Comparison of ENCODE assay signal across 10 cellular contexts in the genomic region with DNA sequence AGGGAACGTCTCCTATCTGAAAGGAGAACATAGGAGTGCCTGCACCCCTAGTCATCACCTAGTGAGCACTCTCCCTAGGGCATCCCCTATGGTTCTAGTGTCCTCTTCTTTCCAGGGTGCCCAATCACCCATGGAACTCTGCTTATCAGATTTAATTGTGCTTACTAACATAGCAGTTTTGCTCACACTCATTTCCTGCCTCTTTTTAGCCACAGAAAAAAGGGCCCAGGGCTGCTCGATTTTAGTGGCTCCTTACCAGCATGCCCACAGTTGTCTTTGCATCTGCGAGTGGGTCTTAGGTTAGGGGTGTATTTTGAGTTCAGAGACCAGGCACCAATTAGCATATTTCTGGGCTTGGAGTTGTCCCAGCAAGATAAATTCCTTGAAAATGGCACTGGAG.
DNase-seq lines count a peak whose midpoint lies in the region; ATAC-seq, FAIRE-seq and TF ChIP-seq lines count a peak whose summit lies in the region.
"Had no signal": no experiment of that assay in that cellular context is flagged by ENCODE, and none has a peak within 500 bp of the region (broad histone marks: within the 10 kb centered on the region; RNA-seq: fewer than 3 reads in every experiment).

No MANE protein-coding gene starts in this region.

- H3K4me2 ChIP-seq in OCI-LY3 (ENCODE audit: low read length) = peak overlapping the region; percentile 96

- peak overlapping the region; percentile 92 to 97 (median 94) for H3K4me3 Mint-ChIP-seq in CD4-positive, CD25-positive, alpha-beta regulatory T cell
- H3K4me3 Mint-ChIP-seq in dendritic cell treated with granulocyte-macrophage colony-stimulating factor and Interleukin-4, amounts not matched to agents 40 ng/mL and 50 ng/mL, for 4 days = peak overlapping the region; percentile 50

- peak in 1 of 3 donors; percentile 43 for DNase-seq in CD4-positive, CD25-positive, alpha-beta regulatory T cell
- DNase-seq in GM19239 (ENCODE audit: insufficient read length, low spot score) (no peak), SJCRH30 (no peak), D721Med (ENCODE audit: insufficient read length, low spot score) (no peak)
- no peak for DNase-seq in stimulated activated CD4-positive, alpha-beta T cell treated with anti-CD3 and anti-CD28 coated beads, Interleukin-2, amount 100 ng/mL, for 24 hours
- DNase-seq: head of caudate nucleus, mesenchymal stem cell had no signal

- TF ChIP-seq CTCF in OCI-LY3 (IDR thresholded peaks at IDR 0.05; ENCODE audit: low read depth, low read length) (no peak), D721Med (IDR thresholded peaks at IDR 0.05; ENCODE audit: insufficient read depth, missing control alignments) (no peak)

- peaks cover 44% of the 10 kb centered on the region for H3K4me1 ChIP-seq in CD4-positive, CD25-positive, alpha-beta regulatory T cell (ENCODE audit: control insufficient read depth, insufficient read depth, low read length, poor library complexity, severe bottlenecking)
- H3K4me1 ChIP-seq in OCI-LY3 (ENCODE audit: low read length) (peaks cover 17% of the 10 kb centered on the region), SJCRH30 (no peaks in the 10 kb centered on the region)

- peak overlapping the region; percentile 98 for H3K9ac ChIP-seq in OCI-LY3 (ENCODE audit: low read length)

- peaks cover 8% of the 10 kb centered on the region for H3K36me3 Mint-ChIP-seq in CD4-positive, CD25-positive, alpha-beta regulatory T cell
- H3K36me3 Mint-ChIP-seq in dendritic cell treated with granulocyte-macrophage colony-stimulating factor and Interleukin-4, amounts not matched to agents 40 ng/mL and 50 ng/mL, for 4 days (ENCODE audit: low read depth) = no peaks in the 10 kb centered on the region

- H3K27me3 Mint-ChIP-seq in CD4-positive, CD25-positive, alpha-beta regulatory T cell = no peaks in the 10 kb centered on the region
- H3K27me3 Mint-ChIP-seq in dendritic cell treated with granulocyte-macrophage colony-stimulating factor and Interleukin-4, amounts not matched to agents 40 ng/mL and 50 ng/mL, for 4 days = no peaks in the 10 kb centered on the region

- peak overlapping the region; percentile 83 to 98 (median 94) for H3K27ac Mint-ChIP-seq in CD4-positive, CD25-positive, alpha-beta regulatory T cell
- H3K27ac Mint-ChIP-seq in dendritic cell treated with granulocyte-macrophage colony-stimulating factor and Interleukin-4, amounts not matched to agents 40 ng/mL and 50 ng/mL, for 4 days = peak overlapping the region; percentile 93

- H3K36me3 ChIP-seq in CD4-positive, CD25-positive, alpha-beta regulatory T cell (ENCODE audit: control insufficient read depth, insufficient read depth, low read length) = peaks cover 4% of the 10 kb centered on the region
- peaks cover 10% of the 10 kb centered on the region for H3K36me3 ChIP-seq in OCI-LY3 (replicated peaks; ENCODE audit: low read depth, low read length)
- no peaks in the 10 kb centered on the region for H3K36me3 ChIP-seq in SJCRH30

- peaks cover 5 to 71% (median 60%) of the 10 kb centered on the region in 4 donors for H3K4me1 Mint-ChIP-seq in CD4-positive, CD25-positive, alpha-beta regulatory T cell
- H3K4me1 Mint-ChIP-seq in dendritic cell treated with granulocyte-macrophage colony-stimulating factor and Interleukin-4, amounts not matched to agents 40 ng/mL and 50 ng/mL, for 4 days (ENCODE audit: low read depth) = peaks cover 17% of the 10 kb centered on the region

- H3K79me2 ChIP-seq in OCI-LY3 (ENCODE audit: low read length) = peaks cover 45% of the 10 kb centered on the region

- no peak overlapping the region for H2AFZ ChIP-seq in OCI-LY3 (ENCODE audit: low read depth, low read length)

- H3K4me3 ChIP-seq in CD4-positive, CD25-positive, alpha-beta regulatory T cell (ENCODE audit: low read depth, low read length) = peak overlapping the region; percentile 98
- peak overlapping the region; percentile 99 for H3K4me3 ChIP-seq in OCI-LY3 (ENCODE audit: low read length)
- H3K4me3 ChIP-seq in SJCRH30 = no peak overlapping the region

- no peaks in the 10 kb centered on the region for H4K20me1 ChIP-seq in OCI-LY3 (ENCODE audit: insufficient read depth, low read length)

- FAIRE-seq in GM19239 (lab: Jason Lieb, UNC) = peak; percentile 73
- no peak for FAIRE-seq in D721Med (lab: Jason Lieb, UNC)

- ATAC-seq in CD4-positive, CD25-positive, alpha-beta regulatory T cell (ENCODE audit: low read depth in 2 of 2) = no peak
- no peak for ATAC-seq in GM18517 (IDR thresholded peaks at IDR 0.05; ENCODE audit: unreplicated experiment)

- H3K27ac ChIP-seq in CD4-positive, CD25-positive, alpha-beta regulatory T cell (ENCODE audit: insufficient read depth, low read length, poor library complexity, severe bottlenecking) = peak overlapping the region; percentile 85
- H3K27ac ChIP-seq in OCI-LY3 (ENCODE audit: low read length) = peak overlapping the region; percentile 95
- H3K27ac ChIP-seq in SJCRH30 = no peak overlapping the region

- intact Hi-C loops in dendritic cell treated with granulocyte-macrophage colony-stimulating factor and Interleukin-4, amounts not matched to agents 40 ng/mL and 50 ng/mL, for 4 days (cut with micrococcal nuclease) = no loop called here

- no peaks in the 10 kb centered on the region for H3K9me3 ChIP-seq in CD4-positive, CD25-positive, alpha-beta regulatory T cell (ENCODE audit: control insufficient read depth in 2 of 2, low read length in 2 of 2)
- no peaks in the 10 kb centered on the region for H3K9me3 ChIP-seq in OCI-LY3 (ENCODE audit: insufficient read depth, low read length)
- no peaks in the 10 kb centered on the region for H3K9me3 ChIP-seq in SJCRH30 (replicated peaks)

- H3K9me3 Mint-ChIP-seq in CD4-positive, CD25-positive, alpha-beta regulatory T cell = peaks cover 0 to 1% (median 0%) of the 10 kb centered on the region in 7 donors
- no peaks in the 10 kb centered on the region for H3K9me3 Mint-ChIP-seq in dendritic cell treated with granulocyte-macrophage colony-stimulating factor and Interleukin-4, amounts not matched to agents 40 ng/mL and 50 ng/mL, for 4 days

- H3K27me3 ChIP-seq in CD4-positive, CD25-positive, alpha-beta regulatory T cell (ENCODE audit: control insufficient read depth, insufficient read depth, low read length) = no peaks in the 10 kb centered on the region
- H3K27me3 ChIP-seq in OCI-LY3 (ENCODE audit: low read depth, low read length) = no peaks in the 10 kb centered on the region
- no peaks in the 10 kb centered on the region for H3K27me3 ChIP-seq in SJCRH30
